In genomic region chr2:230176996-230177395, GRCh38 we compare ENCODE assay signal across 19 cellular contexts. TPM values are rescaled to one million over a fixed set of nuclear protein-coding genes. Genes with fewer than 3 reads are reported as not detected.
"Had no signal": no experiment of that assay in that cellular context is flagged by ENCODE, and none has a peak within 500 bp of the region (broad histone marks: within the 10 kb centered on the region; RNA-seq: fewer than 3 reads in every experiment).

No MANE protein-coding gene starts in this region.

- H3K4me3 ChIP-seq: esophagus squamous epithelium, neural progenitor cell, ovary, psoas muscle, suprapubic skin, transverse colon, uterus had no signal

- H3K4me2 ChIP-seq: neural progenitor cell had no signal

- H2AFZ ChIP-seq: neural progenitor cell had no signal

- H3K36me3 ChIP-seq: neural progenitor cell, ovary, uterus had no signal

- FAIRE-seq: endothelial cell of umbilical vein had no signal

- H3K4me3 Mint-ChIP-seq: activated CD4-positive, alpha-beta T cell treated with anti-CD3 and anti-CD28 coated beads, Interleukin-2, amount 10 ng/mL, durations not matched to agents 7 days and 5 days; dendritic cell treated with granulocyte-macrophage colony-stimulating factor and Interleukin-4, amounts not matched to agents 40 ng/mL and 50 ng/mL, for 4 days; immature natural killer cell; neural progenitor cell; stimulated activated naive CD8-positive, alpha-beta T cell treated with anti-CD3 and anti-CD28 coated beads, Interleukin-15, amount 100 ng/mL, for 72 hours had no signal

- H3K27me3 ChIP-seq: esophagus squamous epithelium, neural progenitor cell, ovary, suprapubic skin, transverse colon, uterus had no signal

- H3K9ac ChIP-seq: neural progenitor cell had no signal

- ATAC-seq: left ventricle myocardium superior; psoas muscle; right cardiac atrium; stimulated activated naive CD8-positive, alpha-beta T cell treated with anti-CD3 and anti-CD28 coated beads, Interleukin-15, amount 100 ng/mL, for 72 hours had no signal

- H3K9me3 Mint-ChIP-seq: activated CD4-positive, alpha-beta T cell treated with anti-CD3 and anti-CD28 coated beads, Interleukin-2, amount 10 ng/mL, durations not matched to agents 7 days and 5 days; dendritic cell treated with granulocyte-macrophage colony-stimulating factor and Interleukin-4, amounts not matched to agents 40 ng/mL and 50 ng/mL, for 4 days; immature natural killer cell; stimulated activated naive CD8-positive, alpha-beta T cell treated with anti-CD3 and anti-CD28 coated beads, Interleukin-15, amount 100 ng/mL, for 72 hours had no signal

- DNase-seq: activated CD4-positive, alpha-beta T cell treated with anti-CD3 and anti-CD28 coated beads, Interleukin-2, amount 10 ng/mL, durations not matched to agents 7 days and 5 days; activated naive CD4-positive, alpha-beta T cell treated with Interleukin-2 at 50 U/mL for 16 hours; amniotic stem cell; effector memory CD4-positive, alpha-beta T cell; esophagus squamous epithelium; immature natural killer cell; left ventricle myocardium superior; ovary; psoas muscle; right cardiac atrium; stimulated activated CD4-positive, alpha-beta T cell treated with anti-CD3 and anti-CD28 coated beads, Interleukin-2, amount 100 ng/mL, for 24 hours; stimulated activated naive CD8-positive, alpha-beta T cell treated with anti-CD3 and anti-CD28 coated beads, Interleukin-15, amount 100 ng/mL, for 72 hours; T-helper 9 cell; transverse colon; uterus had no signal

- H3K4me1 Mint-ChIP-seq: activated CD4-positive, alpha-beta T cell treated with anti-CD3 and anti-CD28 coated beads, Interleukin-2, amount 10 ng/mL, durations not matched to agents 7 days and 5 days; immature natural killer cell; stimulated activated naive CD8-positive, alpha-beta T cell treated with anti-CD3 and anti-CD28 coated beads, Interleukin-15, amount 100 ng/mL, for 72 hours had no signal

- H3K27ac Mint-ChIP-seq: activated CD4-positive, alpha-beta T cell treated with anti-CD3 and anti-CD28 coated beads, Interleukin-2, amount 10 ng/mL, durations not matched to agents 7 days and 5 days; dendritic cell treated with granulocyte-macrophage colony-stimulating factor and Interleukin-4, amounts not matched to agents 40 ng/mL and 50 ng/mL, for 4 days had no signal

- H3K9me3 ChIP-seq: esophagus squamous epithelium, ovary, psoas muscle, suprapubic skin, transverse colon, uterus had no signal

- H3K27me3 Mint-ChIP-seq: activated CD4-positive, alpha-beta T cell treated with anti-CD3 and anti-CD28 coated beads, Interleukin-2, amount 10 ng/mL, durations not matched to agents 7 days and 5 days; dendritic cell treated with granulocyte-macrophage colony-stimulating factor and Interleukin-4, amounts not matched to agents 40 ng/mL and 50 ng/mL, for 4 days; stimulated activated naive CD8-positive, alpha-beta T cell treated with anti-CD3 and anti-CD28 coated beads, Interleukin-15, amount 100 ng/mL, for 72 hours had no signal

- H3K4me1 ChIP-seq: esophagus squamous epithelium, psoas muscle, suprapubic skin, transverse colon, uterus had no signal

- H3K27ac ChIP-seq: esophagus squamous epithelium, neural progenitor cell, ovary, psoas muscle, suprapubic skin, transverse colon, uterus had no signal

RNA-seq across cellular contexts. Expression of gene SP140, which starts 48.5 kb away (rescaled TPM):
- total RNA-seq: endothelial cell of umbilical vein had no signal
- polyA plus RNA-seq: endothelial cell of umbilical vein had no signal
